Comparison of ENCODE assay signal across 10 cellular contexts in the genomic region with DNA sequence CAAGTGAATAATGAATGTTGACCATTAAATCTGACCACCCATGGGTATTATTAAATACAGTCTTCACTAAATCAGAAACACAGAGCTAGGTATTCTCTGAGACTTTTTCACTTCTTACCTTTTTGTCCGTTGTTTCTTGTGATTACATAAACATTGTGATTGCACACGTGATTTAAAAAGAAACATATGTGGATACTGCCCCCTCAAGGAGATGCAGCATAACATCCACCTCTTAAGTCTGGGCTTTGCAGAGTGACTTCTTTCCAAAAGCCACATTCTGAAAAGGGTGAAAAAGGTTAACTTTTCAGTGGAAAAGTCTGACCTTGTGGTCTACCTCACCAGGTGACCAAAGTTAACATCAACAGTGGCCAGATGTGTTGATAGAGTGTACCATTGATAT.
DNase-seq lines count a peak whose midpoint lies in the region; ATAC-seq and TF ChIP-seq lines count a peak whose summit lies in the region.
"Had no signal": no experiment of that assay in that cellular context is flagged by ENCODE, and none has a peak within 500 bp of the region (broad histone marks: within the 10 kb centered on the region; RNA-seq: fewer than 3 reads in every experiment).

No MANE protein-coding gene starts in this region.

- peak; percentile 14 to 46 for DNase-seq in NCI-H524 (lab: John Stamatoyannopoulos, UW)
- DNase-seq in NCI-H524 treated with DMSO at 0.1 percent for 48 hours (lab: John Stamatoyannopoulos, UW) = no peak
- DNase-seq in NCI-H460 (ENCODE audit: extremely low read depth, low read depth) = peak; percentile 6
- DNase-seq in endothelial cell (ENCODE audit: low spot score) = no peak
- DNase-seq in renal cortical epithelial cell (ENCODE audit: low read depth) = peak; percentile 23
- DNase-seq in natural killer cell treated with Interleukin-12 subunit alpha and Interleukin-12 subunit beta and Interleukin-15 and Interleukin-18, amount 100 ng/mL, for 72 hours (ENCODE audit: low spot score) = no peak
- no peak for DNase-seq in activated T-cell treated with anti-CD3 and anti-CD28 coated beads, Interleukin-2, amount 50 U/mL, for 4 hours
- no peak for DNase-seq in tibial artery
- DNase-seq: islet precursor cell had no signal

- H3K36me3 Mint-ChIP-seq in endothelial cell (ENCODE audit: low read depth, unreplicated experiment) = no peaks in the 10 kb centered on the region
- H3K36me3 Mint-ChIP-seq in natural killer cell treated with Interleukin-12 subunit alpha and Interleukin-12 subunit beta and Interleukin-15 and Interleukin-18, amount 100 ng/mL, for 72 hours = no peaks in the 10 kb centered on the region
- no peaks in the 10 kb centered on the region for H3K36me3 Mint-ChIP-seq in activated T-cell treated with anti-CD3 and anti-CD28 coated beads, Interleukin-2, amount 50 U/mL, for 4 hours (ENCODE audit: insufficient read depth)

- no peaks in the 10 kb centered on the region for H3K9me3 ChIP-seq in tibial artery

- no peaks in the 10 kb centered on the region for H3K9me3 Mint-ChIP-seq in endothelial cell (ENCODE audit: unreplicated experiment)
- H3K9me3 Mint-ChIP-seq in natural killer cell treated with Interleukin-12 subunit alpha and Interleukin-12 subunit beta and Interleukin-15 and Interleukin-18, amount 100 ng/mL, for 72 hours = peaks cover 4% of the 10 kb centered on the region
- H3K9me3 Mint-ChIP-seq in activated T-cell treated with anti-CD3 and anti-CD28 coated beads, Interleukin-2, amount 50 U/mL, for 4 hours = no peaks in the 10 kb centered on the region

- no peak overlapping the region for H3K4me3 ChIP-seq in tibial artery

- H3K27ac Mint-ChIP-seq in endothelial cell (ENCODE audit: unreplicated experiment) = no peak overlapping the region
- no peak overlapping the region for H3K27ac Mint-ChIP-seq in natural killer cell treated with Interleukin-12 subunit alpha and Interleukin-12 subunit beta and Interleukin-15 and Interleukin-18, amount 100 ng/mL, for 72 hours
- H3K27ac Mint-ChIP-seq: B cell had no signal

- peak; percentile 30 for TF ChIP-seq CTCF in endothelial cell (IDR thresholded peaks at IDR 0.05; ENCODE audit: unreplicated experiment)
- TF ChIP-seq CTCF in tibial artery (IDR thresholded peaks at IDR 0.05) = no peak

- H3K36me3 ChIP-seq in tibial artery = no peaks in the 10 kb centered on the region

- H3K27ac ChIP-seq in tibial artery = no peak overlapping the region

- no peak for ATAC-seq in natural killer cell treated with Interleukin-12 subunit alpha and Interleukin-12 subunit beta and Interleukin-15 and Interleukin-18, amount 100 ng/mL, for 72 hours
- ATAC-seq in activated T-cell treated with anti-CD3 and anti-CD28 coated beads, Interleukin-2, amount 50 U/mL, for 4 hours = no peak

- intact Hi-C loops in tibial artery (cut with DNase I; ENCODE audit: low total_unique reads) = no loop called here

- no peaks in the 10 kb centered on the region for H3K27me3 Mint-ChIP-seq in endothelial cell (ENCODE audit: unreplicated experiment)
- no peaks in the 10 kb centered on the region for H3K27me3 Mint-ChIP-seq in natural killer cell treated with Interleukin-12 subunit alpha and Interleukin-12 subunit beta and Interleukin-15 and Interleukin-18, amount 100 ng/mL, for 72 hours
- H3K27me3 Mint-ChIP-seq in activated T-cell treated with anti-CD3 and anti-CD28 coated beads, Interleukin-2, amount 50 U/mL, for 4 hours (ENCODE audit: low read depth) = peaks cover 9% of the 10 kb centered on the region
- H3K27me3 Mint-ChIP-seq: B cell had no signal

- H3K4me1 Mint-ChIP-seq in endothelial cell (ENCODE audit: unreplicated experiment) = peaks cover 9% of the 10 kb centered on the region
- H3K4me1 Mint-ChIP-seq in natural killer cell treated with Interleukin-12 subunit alpha and Interleukin-12 subunit beta and Interleukin-15 and Interleukin-18, amount 100 ng/mL, for 72 hours (ENCODE audit: low read depth in 2 of 2) = no peaks in the 10 kb centered on the region
- no peaks in the 10 kb centered on the region for H3K4me1 Mint-ChIP-seq in activated T-cell treated with anti-CD3 and anti-CD28 coated beads, Interleukin-2, amount 50 U/mL, for 4 hours (ENCODE audit: low read depth)
- H3K4me1 Mint-ChIP-seq: B cell had no signal

- H3K27me3 ChIP-seq in tibial artery = no peaks in the 10 kb centered on the region

- H3K4me1 ChIP-seq in tibial artery = peaks cover 0 to 7% (median 4%) of the 10 kb centered on the region in 4 donors

- no peak overlapping the region for H3K4me3 Mint-ChIP-seq in endothelial cell (ENCODE audit: unreplicated experiment)
- H3K4me3 Mint-ChIP-seq in natural killer cell treated with Interleukin-12 subunit alpha and Interleukin-12 subunit beta and Interleukin-15 and Interleukin-18, amount 100 ng/mL, for 72 hours = no peak overlapping the region
- no peak overlapping the region for H3K4me3 Mint-ChIP-seq in activated T-cell treated with anti-CD3 and anti-CD28 coated beads, Interleukin-2, amount 50 U/mL, for 4 hours
- H3K4me3 Mint-ChIP-seq: B cell had no signal

Comparison
In these comparisons a context has a peak if more than half of its experiments do, and no peak if none do; other contexts are left out.
1. DNase-seq: peak in NCI-H524 (2 of 2), NCI-H460 (single experiment) and renal cortical epithelial cell (single experiment); none in NCI-H524 treated with DMSO at 0.1 percent for 48 hours (single experiment), endothelial cell (single experiment), natural killer cell treated with Interleukin-12 subunit alpha and Interleukin-12 subunit beta and Interleukin-15 and Interleukin-18, amount 100 ng/mL, for 72 hours (single experiment), activated T-cell treated with anti-CD3 and anti-CD28 coated beads, Interleukin-2, amount 50 U/mL, for 4 hours (single experiment) and tibial artery (0 of 2).